In genomic region chr9:136942881-136943230, GRCh38 we compare ENCODE assay signal across 1 cellular context.
TF ChIP-seq lines count a peak whose summit lies in the region.

No MANE protein-coding gene starts in this region.

TF ChIP-seq in HepG2, 621 proteins besides CTCF, POLR2A, EP300 and RAD21:
- TF ChIP-seq ZNF724P (CRISPR knock-in tag; IDR thresholded peaks at IDR 0.05; ENCODE audit: borderline replicate concordance) (no peak), CENPX (CRISPR knock-in tag; IDR thresholded peaks at IDR 0.05) (no peak), ATAD3A (CRISPR knock-in tag; IDR thresholded peaks at IDR 0.05) (no peak), PTBP1 (IDR thresholded peaks at IDR 0.05; ENCODE audit: low read depth, low read length, poor library complexity, severe bottlenecking) (peak; percentile 27), MED8 (CRISPR knock-in tag; IDR thresholded peaks at IDR 0.05; ENCODE audit: insufficient replicate concordance) (no peak), RFXANK (CRISPR knock-in tag; IDR thresholded peaks at IDR 0.05) (no peak), NFE2 (CRISPR knock-in tag; IDR thresholded peaks at IDR 0.05) (no peak), POGZ (CRISPR knock-in tag; IDR thresholded peaks at IDR 0.05) (peak; percentile 34; the same call in 1 of the 2 replicates), FUBP1 (CRISPR knock-in tag; IDR thresholded peaks at IDR 0.05; ENCODE audit: borderline replicate concordance) (no peak), MZF1 (CRISPR knock-in tag; IDR thresholded peaks at IDR 0.05; ENCODE audit: borderline replicate concordance) (no peak), RARG (CRISPR knock-in tag; IDR thresholded peaks at IDR 0.05; ENCODE audit: low read depth) (no peak), ZNF230 (CRISPR knock-in tag; IDR thresholded peaks at IDR 0.05) (no peak), RBFOX2 (IDR thresholded peaks at IDR 0.05; ENCODE audit: low read depth, low read length) (0 out of 2 replicates have a peak, but pooled peaks have one; percentile 30), THYN1 (CRISPR knock-in tag; IDR thresholded peaks at IDR 0.05; ENCODE audit: borderline replicate concordance, low read depth) (no peak), MXI1 (IDR thresholded peaks at IDR 0.05; ENCODE audit: borderline replicate concordance, low read depth, low read length) (no peak), IRF9 (CRISPR knock-in tag; IDR thresholded peaks at IDR 0.05; ENCODE audit: borderline replicate concordance) (no peak), GFI1 (CRISPR knock-in tag; IDR thresholded peaks at IDR 0.05; ENCODE audit: borderline replicate concordance) (no peak), HES4 (CRISPR knock-in tag; IDR thresholded peaks at IDR 0.05; ENCODE audit: borderline replicate concordance) (no peak), ZNF652 (CRISPR knock-in tag; IDR thresholded peaks at IDR 0.05; ENCODE audit: borderline replicate concordance, low read depth) (no peak), ZBTB38 (CRISPR knock-in tag; IDR thresholded peaks at IDR 0.05) (peak; percentile 85; the same call in 1 of the 2 replicates), SETDB1 (CRISPR knock-in tag; IDR thresholded peaks at IDR 0.05; ENCODE audit: borderline replicate concordance) (no peak), HMGA1 (CRISPR knock-in tag; conservative IDR thresholded peaks at IDR 0.05) (no peak), ZBTB25 (CRISPR knock-in tag; IDR thresholded peaks at IDR 0.05) (no peak), ZMAT3 (CRISPR knock-in tag; conservative IDR thresholded peaks at IDR 0.05) (no peak), ZBTB8A (CRISPR knock-in tag; IDR thresholded peaks at IDR 0.05; ENCODE audit: borderline replicate concordance, low read depth) (no peak), RXRB (CRISPR knock-in tag; IDR thresholded peaks at IDR 0.05; ENCODE audit: borderline replicate concordance) (no peak), ATF4 (CRISPR knock-in tag; IDR thresholded peaks at IDR 0.05) (no peak)
